ENCODE assay signal across 1 cellular context in genomic region chr9:2180704-2181103, GRCh38.
TF ChIP-seq lines count a peak whose summit lies in the region.

No MANE protein-coding gene starts in this region.

TF ChIP-seq in IMR-90, 13 proteins besides CTCF, POLR2A, EP300 and RAD21 (continued from another document):
- TF ChIP-seq MXI1 (IDR thresholded peaks at IDR 0.05; ENCODE audit: borderline replicate concordance, low read depth, low read length) (no peak), RFX5 (IDR thresholded peaks at IDR 0.05; ENCODE audit: low read depth, low read length) (no peak), CHD1 (IDR thresholded peaks at IDR 0.05; ENCODE audit: low read depth, low read length) (no peak)
- TF ChIP-seq, protein P1, sequence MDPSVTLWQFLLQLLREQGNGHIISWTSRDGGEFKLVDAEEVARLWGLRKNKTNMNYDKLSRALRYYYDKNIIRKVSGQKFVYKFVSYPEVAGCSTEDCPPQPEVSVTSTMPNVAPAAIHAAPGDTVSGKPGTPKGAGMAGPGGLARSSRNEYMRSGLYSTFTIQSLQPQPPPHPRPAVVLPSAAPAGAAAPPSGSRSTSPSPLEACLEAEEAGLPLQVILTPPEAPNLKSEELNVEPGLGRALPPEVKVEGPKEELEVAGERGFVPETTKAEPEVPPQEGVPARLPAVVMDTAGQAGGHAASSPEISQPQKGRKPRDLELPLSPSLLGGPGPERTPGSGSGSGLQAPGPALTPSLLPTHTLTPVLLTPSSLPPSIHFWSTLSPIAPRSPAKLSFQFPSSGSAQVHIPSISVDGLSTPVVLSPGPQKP (IDR thresholded peaks at IDR 0.05; ENCODE audit: borderline replicate concordance, low read depth, low read length) = no peak
TF ChIP-seq in IMR-90: peak in this region for 0.
